In genomic region chr22:30968924-30969531, GRCh38 we compare ENCODE assay signal across 8 cellular contexts. TPM values are rescaled to one million over a fixed set of nuclear protein-coding genes. Genes with fewer than 3 reads are reported as not detected.
DNase-seq lines count a peak whose midpoint lies in the region; ATAC-seq and TF ChIP-seq lines count a peak whose summit lies in the region.

TUG1 (plus strand) TSS chr22:30969265.

- H3K27me3 ChIP-seq in rectal smooth muscle tissue (ENCODE audit: control insufficient read depth, insufficient read depth, low read length), result no peaks in the 10 kb centered on the region
- no peaks in the 10 kb centered on the region for H3K27me3 ChIP-seq in aorta (ENCODE audit: control insufficient read depth in 1 of 2, insufficient read depth in 2 of 2, low read length in 1 of 2)

- intact Hi-C loops in aorta (cut with DNase I), result loop anchor here (1.0 to 5.0 kb wide), 4 partner anchors 22 to 114 kb away; partner anchors contain the start of gene SMTN (in 1 of the 2)

- H3K4me1 ChIP-seq in rectal smooth muscle tissue (ENCODE audit: control insufficient read depth, insufficient read depth, low read length), result peaks cover 12% of the 10 kb centered on the region
- H3K4me1 ChIP-seq in aorta (ENCODE audit: control insufficient read depth in 1 of 2, insufficient read depth in 2 of 2, low read length in 2 of 2), result peaks cover 0 to 4% of the 10 kb centered on the region in 2 donors

- peak within 1 kb of the TSS; percentile 68 for H3K9ac ChIP-seq in rectal smooth muscle tissue (ENCODE audit: low read length)

- peaks cover 7% of the 10 kb centered on the region for H3K9me3 ChIP-seq in aorta (ENCODE audit: control insufficient read depth, low read length)

- in situ Hi-C loops in astrocyte of the cerebellum (cut with HindIII; ENCODE audit: low sequenced_read_pairs), result no loop called here

- peaks cover 22% of the 10 kb centered on the region for H3K36me3 ChIP-seq in rectal smooth muscle tissue (ENCODE audit: control insufficient read depth, insufficient read depth, low read length)
- peaks cover 6 to 15% of the 10 kb centered on the region in 2 donors for H3K36me3 ChIP-seq in aorta (ENCODE audit: control insufficient read depth in 1 of 2, insufficient read depth in 2 of 2, low read length in 1 of 2)

- 0 to 1% methylated on average over 41 to 67 of the region's 67 CpGs for WGBS in aorta, 2 donors

- ATAC-seq in GM18502 (IDR thresholded peaks at IDR 0.05; ENCODE audit: poor library complexity, unreplicated experiment) (peak; percentile 86), HG02973 (IDR thresholded peaks at IDR 0.05; ENCODE audit: unreplicated experiment) (peak; percentile 64), aorta (ENCODE audit: low FRiP score) (peak; percentile 99)

- DNase-seq in NCI-H2029 (lab: John Stamatoyannopoulos, UW), result peak; percentile 95
- peak; percentile 97 for DNase-seq in T-helper 22 cell (ENCODE audit: low read depth)
- DNase-seq in astrocyte of the cerebellum (ENCODE audit: low read depth), result peak; percentile 94
- DNase-seq in hepatic stellate cell (ENCODE audit: low spot score), result peak; percentile 99
- DNase-seq in aorta, result peak; percentile 99

- no peak for TF ChIP-seq CTCF in astrocyte of the cerebellum (IDR thresholded peaks at IDR 0.05; ENCODE audit: low read depth, low read length, missing control alignments)

- H3K27ac ChIP-seq in rectal smooth muscle tissue (ENCODE audit: low read depth, low read length), result peak within 1 kb of the TSS; percentile 95
- peak within 1 kb of the TSS; percentile 55 to 64 for H3K27ac ChIP-seq in aorta (ENCODE audit: low read depth in 1 of 2, low read length in 2 of 2)

- H3K4me3 ChIP-seq in astrocyte of the cerebellum (ENCODE audit: low read depth, low read length) (peak within 1 kb of the TSS; percentile 81), rectal smooth muscle tissue (ENCODE audit: low read length) (peak within 1 kb of the TSS; percentile 90), aorta (ENCODE audit: low read length in 2 of 2) (peak within 1 kb of the TSS; percentile 70 to 83)

RNA-seq across cellular contexts. Expression of gene TUG1, which starts in this region (rescaled TPM):
- total RNA-seq in aorta, result 10 to 100 TPM; 86.1 to 89.4 TPM
- 10 to 100 TPM; 10.6 to 68.0 TPM for polyA plus RNA-seq in aorta

Comparison
In these comparisons a context has a peak if more than half of its experiments do, and no peak if none do; other contexts are left out.
1. Peak in every context shown above with its lines: DNase-seq, ATAC-seq, H3K4me3 ChIP-seq and H3K27ac ChIP-seq.